24 cellular contexts compared by ENCODE assay signal in genomic region chr2:160194946-160195345, GRCh38. TPM values are rescaled to one million over a fixed set of nuclear protein-coding genes. Genes with fewer than 3 reads are reported as not detected.
DNase-seq lines count a peak whose midpoint lies in the region; ATAC-seq, FAIRE-seq and TF ChIP-seq lines count a peak whose summit lies in the region.
"Had no signal": no experiment of that assay in that cellular context is flagged by ENCODE, and none has a peak within 500 bp of the region (broad histone marks: within the 10 kb centered on the region; RNA-seq: fewer than 3 reads in every experiment).

No MANE protein-coding gene starts in this region.

- CTCF ChIA-PET in IMR-90 (lab: Yijun Ruan, JAX) (interaction anchor here (0.8 kb wide), 1 partner anchor 16 kb away, joined by 3 read pairs; no protein-coding TSS in a partner anchor), GM12878 (lab: Yijun Ruan, JAX) (interaction anchor here (1.4 to 1.6 kb wide), 2 partner anchors 15 to 21 kb away, joined by 4 to 7 read pairs; no protein-coding TSS in a partner anchor)

- no peaks in the 10 kb centered on the region for H3K4me1 ChIP-seq in IMR-90 (ENCODE audit: control insufficient read depth, insufficient read depth, low read length)
- no peaks in the 10 kb centered on the region for H3K4me1 ChIP-seq in GM12878 (ENCODE audit: control insufficient read depth, insufficient read depth, low read length)
- H3K4me1 ChIP-seq in psoas muscle: peaks cover 21% of the 10 kb centered on the region
- H3K4me1 ChIP-seq: ascending aorta had no signal

- no peak overlapping the region for H3K23ac ChIP-seq in IMR-90 (ENCODE audit: low read depth, low read length)

- H2AK5ac ChIP-seq in IMR-90 (ENCODE audit: low read depth, low read length): no peak overlapping the region

- no peak for TF ChIP-seq RAD21 in IMR-90 (IDR thresholded peaks at IDR 0.05; ENCODE audit: low read length)
- TF ChIP-seq RAD21 in GM12878 (IDR thresholded peaks at IDR 0.05; ENCODE audit: insufficient read depth, low read depth, low read length): no peak

- TF ChIP-seq POLR2A in IMR-90 (IDR thresholded peaks at IDR 0.05; ENCODE audit: low read depth, low read length): no peak
- TF ChIP-seq POLR2A in GM12878 (IDR thresholded peaks at IDR 0.05; ENCODE audit: low read depth, low read length): no peak

- dilution Hi-C loops in IMR-90 (cut with HindIII; ENCODE audit: low sequenced_read_pairs, unreplicated experiment): no loop called here

- no peak overlapping the region for H2AK9ac ChIP-seq in IMR-90 (replicated peaks; ENCODE audit: low read depth, low read length, poor library complexity)

- no peak for TF ChIP-seq EP300 in GM12878 (IDR thresholded peaks at IDR 0.05; ENCODE audit: borderline replicate concordance in 1 of 2, control insufficient read depth in 1 of 2, low read depth in 2 of 2, low read length in 2 of 2)

- no peak overlapping the region for H3K56ac ChIP-seq in IMR-90 (ENCODE audit: extremely low read depth, insufficient read depth, low read length)

- H3K27me3 ChIP-seq in IMR-90 (ENCODE audit: control insufficient read depth, insufficient read depth, low read length): no peaks in the 10 kb centered on the region
- H3K27me3 ChIP-seq in GM12878 (replicated peaks in 1 of 2; ENCODE audit: control insufficient read depth in 2 of 2, insufficient read depth in 2 of 2, low read length in 1 of 2): no peaks in the 10 kb centered on the region
- H3K27me3 ChIP-seq in psoas muscle (ENCODE audit: insufficient read depth in 3 of 3, low read length in 2 of 3): no peaks in the 10 kb centered on the region
- H3K27me3 ChIP-seq: ascending aorta, MG63, thyroid gland had no signal

- no peak overlapping the region for H4K91ac ChIP-seq in IMR-90 (ENCODE audit: insufficient read depth, low read depth, low read length)

- H2BK120ac ChIP-seq in IMR-90 (ENCODE audit: low read depth, low read length): no peak overlapping the region

- no peak overlapping the region for H3K27ac ChIP-seq in IMR-90 (ENCODE audit: insufficient read depth, low read length)
- no peak overlapping the region for H3K27ac ChIP-seq in GM12878 (ENCODE audit: control insufficient read depth, insufficient read depth)
- H3K27ac ChIP-seq in psoas muscle: peak overlapping the region; percentile 13
- H3K27ac ChIP-seq: ascending aorta, thyroid gland had no signal

- H3K36me3 ChIP-seq in IMR-90 (ENCODE audit: control insufficient read depth, insufficient read depth, low read length) (no peaks in the 10 kb centered on the region), GM12878 (ENCODE audit: control insufficient read depth in 2 of 2, insufficient read depth in 2 of 2, low read length in 1 of 2) (no peaks in the 10 kb centered on the region), psoas muscle (ENCODE audit: insufficient read depth in 1 of 2, low read depth in 1 of 2) (peaks cover 0 to 9% of the 10 kb centered on the region in 2 donors)
- H3K36me3 ChIP-seq: ascending aorta, MG63, thyroid gland had no signal

- H3K4me2 ChIP-seq in IMR-90 (ENCODE audit: low read depth, low read length) (no peak overlapping the region), GM12878 (ENCODE audit: control insufficient read depth, insufficient read depth) (no peak overlapping the region)

- H2BK15ac ChIP-seq in IMR-90 (ENCODE audit: low read depth, low read length): no peak overlapping the region

- no peaks in the 10 kb centered on the region for H3K79me2 ChIP-seq in GM12878 (ENCODE audit: control insufficient read depth, insufficient read depth, low read length)

- H4K8ac ChIP-seq in IMR-90 (ENCODE audit: low read depth in 2 of 2, low read length in 2 of 2): no peak overlapping the region

- BruUV-seq in IMR-90 (replicated peaks; lab: Mats Ljungman, UMichigan): no TSS peak
- no TSS peak for BruUV-seq in GM12878 (replicated peaks; lab: Mats Ljungman, UMichigan)

- WGBS in IMR-90 (ENCODE audit: extremely low coverage in 2 of 2, insufficient read length in 1 of 2), 2 experiments: no CpG with 5 or more reads among the region's 5 CpGs
- 19% methylated on average over 5 of the region's 5 CpGs for WGBS in GM12878 (ENCODE audit: insufficient coverage, insufficient replicate concordance, low lambda C conversion rate, missing lambda C conversion rate)
- 84 to 89% (median 88%) methylated on average over 5 of the region's 5 CpGs for WGBS in psoas muscle, 3 donors

- DNase-seq in IMR-90 (no peak), GM12878 (ENCODE audit: low read depth, low spot score) (no peak), psoas muscle (no peak), NCI-H69 (lab: John Stamatoyannopoulos, UW) (no peak)
- DNase-seq: activated gamma-delta T cell; AML-193; cerebellar nuclear complex; COR-L47; effector CD8-positive, alpha-beta T cell; GDM1; H7; head of caudate nucleus; MG63; NCI-H146; nucleus accumbens; stimulated activated CD4-positive, alpha-beta T cell treated with anti-CD3 and anti-CD28 coated beads, Interleukin-15, amount 100 ng/mL, for 24 hours; thyroid gland had no signal

- SMC1A ChIA-PET in GM12878 (lab: Charles Lee; ENCODE audit: uncharacterized antibody, unreplicated experiment): interaction anchor here (1.5 kb wide), 1 partner anchor 85 kb away, joined by 5 read pairs; no protein-coding TSS in a partner anchor

- H3K9me1 ChIP-seq in IMR-90 (ENCODE audit: insufficient read depth, low read length): no peaks in the 10 kb centered on the region

- ATAC-seq in GM18907 (IDR thresholded peaks at IDR 0.05; ENCODE audit: unreplicated experiment): peak; percentile 64
- no peak for ATAC-seq in IMR-90 (ENCODE audit: low read depth)
- ATAC-seq in GM12878: peak; percentile 61
- ATAC-seq in psoas muscle: no peak
- no peak for ATAC-seq in HG02571 (IDR thresholded peaks at IDR 0.05; ENCODE audit: unreplicated experiment)
- no peak for ATAC-seq in HG03342 (IDR thresholded peaks at IDR 0.05; ENCODE audit: unreplicated experiment)
- ATAC-seq: WTC11 had no signal

- H3K4ac ChIP-seq in IMR-90 (ENCODE audit: low read depth, low read length): no peak overlapping the region

- no peak overlapping the region for H3K4me3 ChIP-seq in IMR-90 (ENCODE audit: insufficient read depth, low read depth, low read length)
- no peak overlapping the region for H3K4me3 ChIP-seq in GM12878
- H3K4me3 ChIP-seq in psoas muscle: no peak overlapping the region
- H3K4me3 ChIP-seq: ascending aorta, MG63, thyroid gland had no signal

- no peak for TF ChIP-seq CTCF in IMR-90 (conservative IDR thresholded peaks at IDR 0.05; ENCODE audit: low read depth, low read length)
- TF ChIP-seq CTCF in GM12878 (IDR thresholded peaks at IDR 0.05 in 2 of 3, conservative IDR thresholded peaks at IDR 0.05 in 1 of 3; ENCODE audit: control insufficient read depth in 2 of 3, extremely low read depth in 1 of 3, insufficient read depth in 1 of 3, low read depth in 3 of 3, low read length in 3 of 3): no peak
- no peak for TF ChIP-seq CTCF in psoas muscle (IDR thresholded peaks at IDR 0.05)

- RAD21 ChIA-PET in GM12878 (lab: Charles Lee; ENCODE audit: unreplicated experiment): interaction anchor here (1.3 kb wide), 1 partner anchor 85 kb away, joined by 3 read pairs; no protein-coding TSS in a partner anchor

- H4K5ac ChIP-seq in IMR-90 (ENCODE audit: low read depth, low read length): no peak overlapping the region

- peak overlapping the region; percentile 9 for H2AFZ ChIP-seq in IMR-90 (replicated peaks; ENCODE audit: low read length, poor library complexity)
- H2AFZ ChIP-seq in GM12878 (ENCODE audit: control insufficient read depth, low read depth, low read length): no peak overlapping the region

- H4K20me1 ChIP-seq in IMR-90 (ENCODE audit: insufficient read depth, low read length) (no peaks in the 10 kb centered on the region), GM12878 (ENCODE audit: control insufficient read depth, insufficient read depth) (no peaks in the 10 kb centered on the region)

- intact Hi-C loops in IMR-90 (cut with micrococcal nuclease) (loop anchor here (5.0 kb wide), 1 partner anchor 38 kb away; no protein-coding TSS in a partner anchor), GM12878 (cut with micrococcal nuclease; ENCODE audit: unreplicated experiment) (no loop called here), psoas muscle (cut with DNase I) (no loop called here)

- no peak overlapping the region for H3K9ac ChIP-seq in IMR-90 (ENCODE audit: low read depth, low read length)
- H3K9ac ChIP-seq in GM12878 (ENCODE audit: control insufficient read depth, insufficient read depth, low read length): no peak overlapping the region

- in situ Hi-C loops in IMR-90 (cut with MboI; ENCODE audit: low sequenced_read_pairs): no loop called here
- in situ Hi-C loops in GM12878 (cut with MboI): no loop called here

- no peaks in the 10 kb centered on the region for H3K79me1 ChIP-seq in IMR-90 (ENCODE audit: low read depth in 1 of 2, low read length in 2 of 2)

- POLR2A ChIA-PET in IMR-90 (lab: Charles Lee; ENCODE audit: unreplicated experiment): no interaction called here
- POLR2A ChIA-PET in GM12878 (lab: Charles Lee): no interaction called here

- no peak overlapping the region for H3K18ac ChIP-seq in IMR-90 (ENCODE audit: low read depth, low read length)

- H3K14ac ChIP-seq in IMR-90 (replicated peaks; ENCODE audit: low read depth, low read length): no peak overlapping the region

- H3K9me3 ChIP-seq in IMR-90 (ENCODE audit: control insufficient read depth, insufficient read depth, low read length) (no peaks in the 10 kb centered on the region), GM12878 (replicated peaks; ENCODE audit: control insufficient read depth, insufficient read depth, low read length) (no peaks in the 10 kb centered on the region), psoas muscle (no peaks in the 10 kb centered on the region)
- H3K9me3 ChIP-seq: ascending aorta, MG63, thyroid gland had no signal

- H2BK5ac ChIP-seq in IMR-90 (ENCODE audit: low read depth, low read length, poor library complexity, severe bottlenecking): no peak overlapping the region

- no peak for FAIRE-seq in GM12878 (lab: Jason Lieb, UNC)

- H2BK20ac ChIP-seq in IMR-90 (ENCODE audit: low read depth, low read length): no peak overlapping the region

RNA-seq across cellular contexts. Expression of gene ITGB6, which starts 5.1 kb away (rescaled TPM):
- total RNA-seq in IMR-90 (2012; rRNA removed) (under 0.01 TPM in 1 of 2 replicates, not detected in the other), GM12878 (2014; rRNA removed) (not detected in 2 replicates), GM12878 (2014; rRNA removed; fragmentation: Illumina TruSeq; extraction: Trizol) (not detected in 2 replicates), GM12878 (2021) (not detected in 2 replicates), psoas muscle (10 to 100 TPM in 2 of 4 donors, 1 to 10 TPM in 2; 4.6 to 24.3 (median 10.0) TPM)
- polyA plus RNA-seq in IMR-90 (2012; rRNA removed) (not detected in 2 replicates), GM12878 (2011; rRNA removed) (0.04 and 0.10 TPM in 2 replicates), GM12878 (2014; fragmentation: Illumina TruSeq; extraction: Trizol) (not detected in 2 replicates), GM12878 (2014; fragmentation: Nextera tagmentation; extraction: Ambion mirVana) (not detected), GM12878 (2014; rRNA removed) (not detected in 2 replicates), GM12878 (2016; fragmentation: Nextera tagmentation; extraction: Ambion mirVana) (not detected), psoas muscle (1 to 10 TPM; 2.1 to 4.8 (median 3.0) TPM)
- not detected in 2 replicates for polyA plus RNA-seq in IMR-90 (2012; cell fraction: cytosol; rRNA removed)
- 0.02 TPM in 1 of 2 replicates, not detected in the other for polyA plus RNA-seq in IMR-90 (2012; cell fraction: nucleus; rRNA removed; ENCODE audit: low replicate concordance)
- total RNA-seq in GM12878 (2013; cell fraction: nucleolus; rRNA removed): not detected in 2 replicates
- not detected for polyA plus RNA-seq in GM12878 (2011; ENCODE audit: low read depth)
- 0.04 and 0.05 TPM in 2 replicates for polyA plus RNA-seq in GM12878 (2011; cell fraction: cytosol; rRNA removed)
- polyA plus RNA-seq in GM12878 (2011; cell fraction: nucleus; rRNA removed): 0.04 and 0.07 TPM in 2 replicates
- polyA plus RNA-seq in GM12878 (2012): not detected in 2 replicates
- polyA minus RNA-seq in GM12878 (2011; rRNA and poly(A)+ RNA removed): 0.07 TPM in 1 of 2 replicates, not detected in the other
- polyA minus RNA-seq in GM12878 (2011; cell fraction: cytosol; rRNA and poly(A)+ RNA removed): not detected in 2 replicates
- not detected in 2 replicates for polyA minus RNA-seq in GM12878 (2011; cell fraction: nucleus; rRNA and poly(A)+ RNA removed)
- total RNA-seq: ascending aorta; fibroblast of lung; H7; T-helper 2 cell treated with Interferon-gamma antibody and Interleukin-4, amounts not matched to agents 100 ng/mL and 5 ng/mL, for 36 hours; WTC11 had no signal

Comparison
In these comparisons a context has a peak if more than half of its experiments do, and no peak if none do; other contexts are left out.
1. ATAC-seq: peak in GM18907 (single experiment) and GM12878 (single experiment); none in IMR-90 (single experiment), psoas muscle (0 of 4), HG02571 (single experiment) and HG03342 (single experiment).